In genomic region chr1:228000416-228000815, GRCh38 we compare ENCODE assay signal across 22 cellular contexts. TPM values are rescaled to one million over a fixed set of nuclear protein-coding genes. Genes with fewer than 3 reads are reported as not detected.
"Had no signal": no experiment of that assay in that cellular context is flagged by ENCODE, and none has a peak within 500 bp of the region (broad histone marks: within the 10 kb centered on the region; RNA-seq: fewer than 3 reads in every experiment).

No MANE protein-coding gene starts in this region.

- H3K9me3 Mint-ChIP-seq: type B pancreatic cell had no signal

- H3K4me3 ChIP-seq: adrenal gland, breast epithelium, gastrocnemius medialis, skin epidermis, testis had no signal

- H3K36me3 Mint-ChIP-seq: stimulated activated effector memory CD8-positive, alpha-beta T cell treated with anti-CD3 and anti-CD28 coated beads, Interleukin-12 subunit alpha, Interleukin-12 subunit beta, amount 100 ng/mL, for 72 hours; type B pancreatic cell had no signal

- H3K27ac ChIP-seq: adrenal gland, breast epithelium, gastrocnemius medialis, neutrophil, skin epidermis, testis had no signal

- ATAC-seq: activated naive CD4-positive, alpha-beta T cell treated with anti-CD3 and anti-CD28 coated beads, Interleukin-2, amount 50 U/mL, for 72 hours; esophagus mucosa; gastrocnemius medialis; naive thymus-derived CD4-positive, alpha-beta T cell; stimulated activated effector memory CD8-positive, alpha-beta T cell treated with anti-CD3 and anti-CD28 coated beads, Interleukin-12 subunit alpha, Interleukin-12 subunit beta, amount 100 ng/mL, for 72 hours had no signal

- H3K4me3 Mint-ChIP-seq: dendritic cell treated with granulocyte-macrophage colony-stimulating factor and Interleukin-4, amounts not matched to agents 40 ng/mL and 50 ng/mL, for 4 days; immature natural killer cell; naive thymus-derived CD4-positive, alpha-beta T cell; stimulated activated effector memory CD8-positive, alpha-beta T cell treated with anti-CD3 and anti-CD28 coated beads, Interleukin-12 subunit alpha, Interleukin-12 subunit beta, amount 100 ng/mL, for 72 hours; type B pancreatic cell had no signal

- H3K27ac Mint-ChIP-seq: activated naive CD4-positive, alpha-beta T cell treated with anti-CD3 and anti-CD28 coated beads, Interleukin-2, amount 50 U/mL, for 72 hours; dendritic cell treated with granulocyte-macrophage colony-stimulating factor and Interleukin-4, amounts not matched to agents 40 ng/mL and 50 ng/mL, for 4 days; immature natural killer cell; naive thymus-derived CD4-positive, alpha-beta T cell; stimulated activated effector memory CD8-positive, alpha-beta T cell treated with anti-CD3 and anti-CD28 coated beads, Interleukin-12 subunit alpha, Interleukin-12 subunit beta, amount 100 ng/mL, for 72 hours; type B pancreatic cell had no signal

- H3K4me1 Mint-ChIP-seq: immature natural killer cell; stimulated activated effector memory CD8-positive, alpha-beta T cell treated with anti-CD3 and anti-CD28 coated beads, Interleukin-12 subunit alpha, Interleukin-12 subunit beta, amount 100 ng/mL, for 72 hours had no signal

- DNase-seq: activated CD4-positive, alpha-beta T cell treated with anti-CD3 and anti-CD28 coated beads for 48 hours; cerebellar nuclear complex; effector CD8-positive, alpha-beta T cell; immature natural killer cell; mesenchymal stem cell; naive thymus-derived CD4-positive, alpha-beta T cell; retina; stimulated activated CD4-positive, alpha-beta T cell treated with anti-CD3 and anti-CD28 coated beads, Interleukin-4, amount 100 ng/mL, for 1 hour; SW 1271; testis had no signal

RNA-seq across cellular contexts. Expression of gene WNT3A, which starts 6.4 kb away (rescaled TPM):
- total RNA-seq: adrenal gland; astrocyte; gastrocnemius medialis; naive thymus-derived CD4-positive, alpha-beta T cell; T-helper 2 cell treated with Interferon-gamma antibody and Interleukin-4, amounts not matched to agents 100 ng/mL and 5 ng/mL, for 36 hours had no signal

RNA-seq across cellular contexts. Expression of gene WNT9A, which starts 52.7 kb away (rescaled TPM):
- total RNA-seq: activated naive CD4-positive, alpha-beta T cell treated with anti-CD3 and anti-CD28 coated beads, Interleukin-2, amount 50 U/mL, for 72 hours had no signal
